ENCODE assay signal across 2 cellular contexts in genomic region chr5:141214583-141214982, GRCh38. TPM values are rescaled to one million over a fixed set of nuclear protein-coding genes. Genes with fewer than 3 reads are reported as not detected.
"Had no signal": no experiment of that assay in that cellular context is flagged by ENCODE, and none has a peak within 500 bp of the region (broad histone marks: within the 10 kb centered on the region; RNA-seq: fewer than 3 reads in every experiment).

No MANE protein-coding gene starts in this region.

RNA-seq across cellular contexts. Expression of gene PCDHB13, which starts 0.9 kb away (rescaled TPM):
- total RNA-seq: naive thymus-derived CD8-positive, alpha-beta T cell had no signal
- polyA plus RNA-seq: immature natural killer cell; naive thymus-derived CD8-positive, alpha-beta T cell had no signal

RNA-seq across cellular contexts. Expression of gene PCDHB12, which starts 6.1 kb away (rescaled TPM):
- total RNA-seq: naive thymus-derived CD8-positive, alpha-beta T cell had no signal
- polyA plus RNA-seq: immature natural killer cell; naive thymus-derived CD8-positive, alpha-beta T cell had no signal

RNA-seq across cellular contexts. Expression of gene PCDHB14, which starts 8.6 kb away (rescaled TPM):
- total RNA-seq: naive thymus-derived CD8-positive, alpha-beta T cell had no signal
- polyA plus RNA-seq: immature natural killer cell; naive thymus-derived CD8-positive, alpha-beta T cell had no signal

RNA-seq across cellular contexts. Expression of gene PCDHB11, which starts 15.2 kb away (rescaled TPM):
- total RNA-seq: naive thymus-derived CD8-positive, alpha-beta T cell had no signal
- polyA plus RNA-seq: immature natural killer cell; naive thymus-derived CD8-positive, alpha-beta T cell had no signal

RNA-seq across cellular contexts. Expression of gene PCDHB10, which starts 22.4 kb away (rescaled TPM):
- total RNA-seq: naive thymus-derived CD8-positive, alpha-beta T cell had no signal
- polyA plus RNA-seq: immature natural killer cell; naive thymus-derived CD8-positive, alpha-beta T cell had no signal
